In the genomic region with DNA sequence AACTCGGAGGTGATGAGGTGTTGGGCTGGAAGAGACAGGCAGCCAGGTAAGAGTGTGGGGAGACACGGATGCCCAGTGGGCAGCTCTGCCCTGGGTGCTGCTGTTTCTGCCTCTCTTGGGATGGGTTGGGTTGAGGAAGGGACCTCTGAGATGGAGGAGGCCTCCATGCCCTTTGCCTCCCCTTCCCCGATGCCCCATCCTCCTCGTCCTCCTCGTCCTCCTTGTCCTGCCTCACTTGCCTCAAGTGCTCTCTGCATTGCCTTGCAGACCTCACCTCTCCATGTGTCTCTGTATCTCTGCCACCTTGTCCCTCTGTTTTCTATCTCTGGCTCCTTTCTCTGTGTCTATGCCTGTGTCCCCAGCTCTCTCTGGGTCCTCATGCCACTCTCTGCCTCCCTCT, we compare ENCODE assay signal across 21 cellular contexts.
"Had no signal": no experiment of that assay in that cellular context is flagged by ENCODE, and none has a peak within 500 bp of the region (broad histone marks: within the 10 kb centered on the region; RNA-seq: fewer than 3 reads in every experiment).

No MANE protein-coding gene starts in this region.

- H3K36me3 ChIP-seq: ascending aorta, lower lobe of right lung, tibial nerve, vagina had no signal

- H3K27ac ChIP-seq: ascending aorta, lower lobe of right lung, tibial nerve, vagina had no signal

- H3K9me3 ChIP-seq: ascending aorta, lower lobe of right lung, vagina had no signal

- ATAC-seq: activated CD8-positive, alpha-beta T cell treated with anti-CD3 and anti-CD28 coated beads, Interleukin-2, amount 10 ng/mL, durations not matched to agents 7 days and 5 days; lower lobe of right lung; T-cell had no signal

- H3K27me3 ChIP-seq: ascending aorta, tibial nerve, vagina had no signal

- DNase-seq: activated CD4-positive, alpha-beta T cell treated with anti-CD3 and anti-CD28 coated beads, Interleukin-2, amount 10 ng/mL, durations not matched to agents 24 days and 14 days; activated CD4-positive, CD25-positive, alpha-beta regulatory T cell; activated CD8-positive, alpha-beta T cell treated with anti-CD3 and anti-CD28 coated beads, Interleukin-2, amount 10 ng/mL, durations not matched to agents 7 days and 5 days; activated effector memory CD4-positive, alpha-beta T cell treated with Interleukin-2 at 50 U/mL for 16 hours; activated naive CD4-positive, alpha-beta T cell treated with anti-CD3 and anti-CD28 coated beads, Interleukin-2, amount 50 U/mL, for 16 hours; activated T-cell treated with anti-CD3 and anti-CD28 coated beads, Interleukin-2, amount 50 U/mL, for 48 hours; effector memory CD4-positive, alpha-beta T cell; foreskin melanocyte; glutamatergic neuron; hippocampal formation; islet precursor cell; lower lobe of right lung; occipital lobe; stimulated activated CD4-positive, alpha-beta T cell treated with anti-CD3 and anti-CD28 coated beads, Interleukin-12 subunit alpha, Interleukin-12 subunit beta, amount 100 ng/mL, for 4 hours; stimulated activated CD4-positive, alpha-beta T cell treated with anti-CD3 and anti-CD28 coated beads, Interleukin-1b, Interleukin-23, amount 100 ng/mL, for 48 hours; stimulated activated CD8-positive, alpha-beta memory T cell treated with anti-CD3 and anti-CD28 coated beads, Interleukin-4, amount 100 ng/mL, for 48 hours; T-cell had no signal

- H3K4me3 ChIP-seq: ascending aorta, lower lobe of right lung, tibial nerve, vagina had no signal

- H3K4me1 ChIP-seq: ascending aorta, lower lobe of right lung, tibial nerve had no signal

- FAIRE-seq: bronchial epithelial cell had no signal
